1 cellular context compared by ENCODE assay signal in genomic region chr3:134485620-134486576, GRCh38.
TF ChIP-seq lines count a peak whose summit lies in the region.

Gene ANAPC13 (minus strand): TSS chr3:134485985. CDS start chr3:134482904, 3,081 bp downstream.
Gene CEP63 (plus strand): TSS chr3:134486057. CDS start chr3:134495321, 9,264 bp downstream.

TF ChIP-seq in K562, 482 proteins besides CTCF, POLR2A, EP300 and RAD21 (continued from another document and continues in another):
- TF ChIP-seq CBX8 (IDR thresholded peaks at IDR 0.05; ENCODE audit: borderline replicate concordance, extremely low read depth, low read depth, low read length, poor library complexity, severe bottlenecking) (no peak), TEAD4 (IDR thresholded peaks at IDR 0.05; ENCODE audit: low read length) (no peak), TEAD4 (CRISPR knock-in tag; IDR thresholded peaks at IDR 0.05; ENCODE audit: borderline replicate concordance) (no peak), CBX5 (IDR thresholded peaks at IDR 0.05; ENCODE audit: borderline replicate concordance, low read depth) (no peak), HDAC1 (IDR thresholded peaks at IDR 0.05) (peak in 1 of 2 experiments; percentile 21; a peak in 1 of 4 replicates), HSF4 (CRISPR knock-in tag; IDR thresholded peaks at IDR 0.05; ENCODE audit: borderline replicate concordance) (no peak), NFYB (IDR thresholded peaks at IDR 0.05; ENCODE audit: extremely low read depth, insufficient read length) (no peak), PHF20 (IDR thresholded peaks at IDR 0.05; ENCODE audit: partially characterized antibody) (no peak), ZNF79 (CRISPR knock-in tag; IDR thresholded peaks at IDR 0.05; ENCODE audit: low read depth) (no peak), ETV1 (tag; conservative IDR thresholded peaks at IDR 0.05; ENCODE audit: low read depth) (peak; percentile 67), NCOR1 (IDR thresholded peaks at IDR 0.05) (peak; percentile 7; the same call in 1 of the 2 replicates), MXI1 (IDR thresholded peaks at IDR 0.05; ENCODE audit: low read depth, low read length) (peak; percentile 50; the same call in 1 of the 2 replicates), RBM25 (IDR thresholded peaks at IDR 0.05; ENCODE audit: low read depth, low read length, severe bottlenecking) (no peak), THAP12 (CRISPR knock-in tag; IDR thresholded peaks at IDR 0.05) (peak; percentile 49), HNRNPL (IDR thresholded peaks at IDR 0.05; ENCODE audit: low read depth, low read length) (peak; percentile 54; the same call in 1 of the 2 replicates), NR2C1 (IDR thresholded peaks at IDR 0.05) (peak; percentile 12; the same call in 1 of the 2 replicates), NR2C1 (tag; IDR thresholded peaks at IDR 0.05) (no peak), ZBTB12 (CRISPR knock-in tag; IDR thresholded peaks at IDR 0.05) (no peak), ZNF717 (CRISPR knock-in tag; IDR thresholded peaks at IDR 0.05) (no peak), GATA2 (CRISPR knock-in tag; IDR thresholded peaks at IDR 0.05) (no peak), U2AF1 (optimal IDR thresholded peaks at IDR 0.05; ENCODE audit: low read depth, low read length) (no peak), SPI1 (IDR thresholded peaks at IDR 0.05; ENCODE audit: borderline replicate concordance, low read depth, low read length) (no peak), ZNF311 (CRISPR knock-in tag; IDR thresholded peaks at IDR 0.05) (no peak), FOXP1 (CRISPR knock-in tag; IDR thresholded peaks at IDR 0.05) (no peak; the same call in 1 of the 2 replicates), ATF7 (IDR thresholded peaks at IDR 0.05) (peak; percentile 98), ZNF830 (CRISPR knock-in tag; IDR thresholded peaks at IDR 0.05) (no peak), ZNF175 (CRISPR knock-in tag; IDR thresholded peaks at IDR 0.05; ENCODE audit: low read depth) (no peak), ID3 (CRISPR knock-in tag; IDR thresholded peaks at IDR 0.05) (no peak), ID3 (tag; IDR thresholded peaks at IDR 0.05) (no peak), THRA (IDR thresholded peaks at IDR 0.05) (no peak), ZNF124 (CRISPR knock-in tag; IDR thresholded peaks at IDR 0.05) (no peak), CEBPG (CRISPR knock-in tag; IDR thresholded peaks at IDR 0.05) (peak; percentile 93), CEBPG (tag; conservative IDR thresholded peaks at IDR 0.05 in 1 of 2, IDR thresholded peaks at IDR 0.05 in 1 of 2) (peak; percentile 70 to 78), ZSCAN29 (IDR thresholded peaks at IDR 0.05) (no peak), ZZZ3 (IDR thresholded peaks at IDR 0.05) (0 out of 2 replicates have a peak, but pooled peaks have one; percentile 73), TAF9B (IDR thresholded peaks at IDR 0.05; ENCODE audit: partially characterized antibody) (peak; percentile 75), BCL6 (CRISPR knock-in tag; IDR thresholded peaks at IDR 0.05) (no peak), ZNF12 (CRISPR knock-in tag; IDR thresholded peaks at IDR 0.05) (peak; percentile 78; the same call in 1 of the 2 replicates), COPS2 (conservative IDR thresholded peaks at IDR 0.05) (no peak), ATF1 (CRISPR knock-in tag; IDR thresholded peaks at IDR 0.05) (no peak), ATF1 (tag; IDR thresholded peaks at IDR 0.05) (peak; percentile 81), ZNF639 (CRISPR knock-in tag; conservative IDR thresholded peaks at IDR 0.05 in 1 of 2, IDR thresholded peaks at IDR 0.05 in 1 of 2) (0 out of 4 replicates have a peak, but pooled peaks of 1 of the 2 experiments have one; percentile 48), RBM22 (IDR thresholded peaks at IDR 0.05; ENCODE audit: low read depth, low read length, poor library complexity, severe bottlenecking) (no peak), ZBTB1 (CRISPR knock-in tag; IDR thresholded peaks at IDR 0.05; ENCODE audit: borderline replicate concordance, low read depth) (peak; percentile 54; the same call in 1 of the 2 replicates), POLR2H (tag; IDR thresholded peaks at IDR 0.05; ENCODE audit: low read depth) (peak; percentile 77), RBM34 (IDR thresholded peaks at IDR 0.05; ENCODE audit: borderline replicate concordance, insufficient read depth, low read length) (no peak), PKNOX1 (IDR thresholded peaks at IDR 0.05) (peak; percentile 34; the same call in 1 of the 2 replicates), RREB1 (CRISPR knock-in tag; IDR thresholded peaks at IDR 0.05) (no peak), HOXB6 (CRISPR knock-in tag; IDR thresholded peaks at IDR 0.05; ENCODE audit: borderline replicate concordance) (no peak), NR2C2 (CRISPR knock-in tag; IDR thresholded peaks at IDR 0.05) (no peak), NR2C2 (tag; IDR thresholded peaks at IDR 0.05) (peak; percentile 44; the same call in 1 of the 2 replicates), CHD2 (IDR thresholded peaks at IDR 0.05; ENCODE audit: low read depth, low read length) (no peak), SMARCA5 (IDR thresholded peaks at IDR 0.05) (no peak), PTBP1 (IDR thresholded peaks at IDR 0.05; ENCODE audit: low read depth, low read length) (no peak), ZNF274 (IDR thresholded peaks at IDR 0.05; ENCODE audit: borderline replicate concordance, low read depth, low read length) (no peak), PURB (CRISPR knock-in tag; IDR thresholded peaks at IDR 0.05; ENCODE audit: low read depth) (no peak), HDGF (IDR thresholded peaks at IDR 0.05) (no peak), ATF4 (CRISPR knock-in tag; IDR thresholded peaks at IDR 0.05) (no peak), THRAP3 (IDR thresholded peaks at IDR 0.05; ENCODE audit: borderline replicate concordance) (no peak), ZNF354B (CRISPR knock-in tag; IDR thresholded peaks at IDR 0.05) (no peak), SP2 (IDR thresholded peaks at IDR 0.05; ENCODE audit: extremely low read depth, low read depth, low read length, poor library complexity, severe bottlenecking) (no peak), POLR3G (IDR thresholded peaks at IDR 0.05; ENCODE audit: extremely low read depth, insufficient read length, insufficient replicate concordance) (no peak), ZNF551 (CRISPR knock-in tag; IDR thresholded peaks at IDR 0.05) (no peak), E2F3 (CRISPR knock-in tag; IDR thresholded peaks at IDR 0.05) (no peak), ZNF696 (CRISPR knock-in tag; conservative IDR thresholded peaks at IDR 0.05) (no peak)
